Comparison of ENCODE assay signal across 1 cellular context in the genomic region with DNA sequence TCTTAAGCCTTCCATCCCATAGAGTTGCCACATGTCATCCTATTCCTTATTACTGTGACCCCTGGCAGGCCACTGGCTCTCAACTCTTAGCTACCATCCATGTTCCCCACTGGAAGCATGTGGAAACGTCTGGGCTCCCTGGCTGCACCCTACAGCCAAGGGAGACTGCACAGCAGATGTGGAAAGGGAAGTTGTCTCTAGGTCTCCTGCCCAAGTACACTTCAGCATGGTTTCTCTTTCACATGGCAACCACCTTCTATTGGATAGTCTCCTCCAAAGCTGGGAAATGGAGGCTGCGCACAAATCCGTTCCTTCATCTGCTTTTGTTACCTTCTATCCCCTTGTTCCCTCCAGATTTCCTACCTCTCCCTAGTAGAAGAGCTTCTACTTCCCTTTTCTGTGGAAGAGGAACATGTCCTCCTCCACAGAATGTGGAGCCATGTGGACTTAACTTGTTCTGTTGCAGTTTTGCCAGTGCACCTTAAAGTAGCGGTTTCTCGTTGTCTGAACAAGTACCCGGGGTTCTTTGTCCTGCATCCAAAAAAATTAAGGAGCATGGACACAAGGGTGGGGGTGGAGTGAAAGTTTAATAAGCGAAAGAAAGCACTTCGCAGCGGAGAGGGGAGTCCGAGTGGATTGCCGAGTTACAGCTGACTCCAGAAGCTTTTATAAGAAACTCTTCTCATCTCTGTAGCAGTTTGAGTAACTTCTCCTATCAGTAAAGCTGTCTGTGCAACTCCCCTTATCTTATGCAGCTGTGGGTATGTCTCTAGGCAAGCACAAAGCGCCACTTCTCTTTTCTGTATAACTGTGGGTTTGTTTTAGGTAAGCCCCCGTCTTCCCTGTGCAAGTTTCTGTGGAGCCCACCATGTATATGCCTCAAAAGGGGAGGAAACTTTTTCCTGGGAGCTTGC.
TF ChIP-seq lines count a peak whose summit lies in the region.

No MANE protein-coding gene starts in this region.

TF ChIP-seq in GM12878, 131 proteins besides CTCF, POLR2A, EP300 and RAD21 (continued from another document):
- TF ChIP-seq CEBPZ (IDR thresholded peaks at IDR 0.05; ENCODE audit: low read depth, low read length) (no peak), TBL1XR1 (IDR thresholded peaks at IDR 0.05; ENCODE audit: low read depth, low read length) (no peak), RFX5 (IDR thresholded peaks at IDR 0.05; ENCODE audit: low read depth, low read length) (peak; percentile 78)
